8 cellular contexts compared by ENCODE assay signal in the genomic region with DNA sequence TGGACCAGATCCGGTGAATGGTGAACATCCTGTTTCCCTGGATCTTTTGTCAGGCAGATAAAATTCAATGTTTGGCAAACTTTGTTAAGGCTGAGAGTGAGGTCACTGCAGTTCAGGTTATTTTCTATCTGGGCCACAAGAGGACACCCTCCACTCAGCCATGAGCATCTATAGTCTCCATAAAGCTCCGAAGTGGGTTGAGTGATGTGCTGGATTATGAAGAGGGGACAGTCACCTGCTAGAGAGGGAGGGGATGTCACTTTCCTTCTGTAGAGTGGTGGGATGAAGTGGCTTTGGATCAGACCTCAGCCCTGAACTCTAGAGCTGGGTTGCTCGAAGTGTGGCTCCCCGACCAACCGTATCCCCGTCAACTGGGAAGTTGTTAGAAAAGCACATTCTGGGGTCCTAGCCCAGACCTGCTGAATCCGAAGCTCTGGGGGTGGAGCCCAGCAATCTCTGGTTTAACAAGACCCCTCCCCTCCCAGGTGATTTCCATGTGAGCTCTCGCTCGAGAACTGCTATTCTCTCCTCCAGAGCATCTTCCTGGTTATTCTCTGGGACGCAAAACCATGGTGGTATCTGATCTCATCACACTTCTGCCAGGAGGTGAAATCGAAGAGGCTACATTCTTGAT. TPM values are rescaled to one million over a fixed set of nuclear protein-coding genes. Genes with fewer than 3 reads are reported as not detected.
DNase-seq lines count a peak whose midpoint lies in the region; ATAC-seq and TF ChIP-seq lines count a peak whose summit lies in the region.

No MANE protein-coding gene starts in this region.

- no peak overlapping the region for H3K27ac ChIP-seq in IMR-90 (ENCODE audit: insufficient read depth, low read length)

- POLR2A ChIA-PET in IMR-90 (lab: Charles Lee; ENCODE audit: unreplicated experiment), result no interaction called here

- H4K8ac ChIP-seq in IMR-90 (ENCODE audit: low read depth in 2 of 2, low read length in 2 of 2), result no peak overlapping the region

- H2AK9ac ChIP-seq in IMR-90 (replicated peaks; ENCODE audit: low read depth, low read length, poor library complexity), result peak overlapping the region; percentile 51

- peak overlapping the region; percentile 69 for H2AFZ ChIP-seq in IMR-90 (replicated peaks; ENCODE audit: low read length, poor library complexity)

- H3K27me3 ChIP-seq in IMR-90 (ENCODE audit: control insufficient read depth, insufficient read depth, low read length), result no peaks in the 10 kb centered on the region

- H3K4ac ChIP-seq in IMR-90 (ENCODE audit: low read depth, low read length), result peak overlapping the region; percentile 30; the same call in 1 of the 2 replicates

- H3K79me1 ChIP-seq in IMR-90 (ENCODE audit: low read depth in 1 of 2, low read length in 2 of 2), result no peaks in the 10 kb centered on the region

- no peak overlapping the region for H3K18ac ChIP-seq in IMR-90 (ENCODE audit: low read depth, low read length)

- peak overlapping the region; percentile 12; the same call in 1 of the 2 replicates for H2AK5ac ChIP-seq in IMR-90 (ENCODE audit: low read depth, low read length)

- H2BK15ac ChIP-seq in IMR-90 (ENCODE audit: low read depth, low read length), result no peak overlapping the region

- no peak overlapping the region for H2BK120ac ChIP-seq in IMR-90 (ENCODE audit: low read depth, low read length)

- no peak overlapping the region for H3K4me2 ChIP-seq in IMR-90 (ENCODE audit: low read depth, low read length)

- H3K9me1 ChIP-seq in IMR-90 (ENCODE audit: insufficient read depth, low read length), result peaks cover 10% of the 10 kb centered on the region

- 70% methylated on average over 4 of the region's 11 CpGs; no CpG with 5 or more reads in 1 of the 2 experiments for WGBS in IMR-90 (ENCODE audit: extremely low coverage in 2 of 2, insufficient read length in 1 of 2), 2 experiments

- H3K9me3 ChIP-seq in IMR-90 (ENCODE audit: control insufficient read depth, insufficient read depth, low read length), result no peaks in the 10 kb centered on the region

- no peak overlapping the region for H3K4me3 ChIP-seq in IMR-90 (ENCODE audit: insufficient read depth, low read depth, low read length)
- no peak overlapping the region for H3K4me3 ChIP-seq in fibroblast of mammary gland (ENCODE audit: control insufficient read depth, low read depth, low read length)

- peak; percentile 59 for ATAC-seq in IMR-90 (ENCODE audit: low read depth)
- ATAC-seq in HG02642 (IDR thresholded peaks at IDR 0.05; ENCODE audit: poor library complexity, unreplicated experiment), result no peak

- no peak overlapping the region for H3K9ac ChIP-seq in IMR-90 (ENCODE audit: low read depth, low read length)

- H3K14ac ChIP-seq in IMR-90 (replicated peaks; ENCODE audit: low read depth, low read length), result 0 out of 2 replicates have a peak overlapping the region, but pooled peaks have one; percentile 11

- H3K23ac ChIP-seq in IMR-90 (ENCODE audit: low read depth, low read length), result no peak overlapping the region

- dilution Hi-C loops in IMR-90 (cut with HindIII; ENCODE audit: low sequenced_read_pairs, unreplicated experiment), result loop anchor here (25.0 kb wide), 1 partner anchor 170 kb away; no protein-coding TSS in a partner anchor

- intact Hi-C loops in IMR-90 (cut with micrococcal nuclease), result loop anchor here (1.0 to 10.0 kb wide), 3 partner anchors 150 to 1467 kb away; no protein-coding TSS in a partner anchor

- BruUV-seq in IMR-90 (replicated peaks; lab: Mats Ljungman, UMichigan), result no TSS peak

- peak; percentile 99 for TF ChIP-seq RAD21 in IMR-90 (IDR thresholded peaks at IDR 0.05; ENCODE audit: low read length)

- DNase-seq in Daoy (ENCODE audit: low read depth), result peak; percentile 61
- DNase-seq in IMR-90, result peak; percentile 72
- peak; percentile 67 for DNase-seq in SHP77 treated with DMSO at 0.1 percent for 48 hours (lab: John Stamatoyannopoulos, UW)
- peak; percentile 75 for DNase-seq in fibroblast of mammary gland (ENCODE audit: low read depth)
- DNase-seq in pons (ENCODE audit: low spot score), result peak; percentile 78
- DNase-seq in NK-92 (lab: John Stamatoyannopoulos, UW; ENCODE audit: unreplicated experiment), result no peak
- DNase-seq in activated CD4-positive, alpha-beta T cell treated with anti-CD3 and anti-CD28 coated beads for 1 hour, result no peak

- TF ChIP-seq CTCF in IMR-90 (conservative IDR thresholded peaks at IDR 0.05; ENCODE audit: low read depth, low read length), result peak; percentile 93
- peak; percentile 79 for TF ChIP-seq CTCF in fibroblast of mammary gland (conservative IDR thresholded peaks at IDR 0.05; ENCODE audit: control insufficient read depth, insufficient read depth, low read depth, low read length)

- in situ Hi-C loops in IMR-90 (cut with MboI; ENCODE audit: low sequenced_read_pairs), result no loop called here

- no peak overlapping the region for H3K56ac ChIP-seq in IMR-90 (ENCODE audit: extremely low read depth, insufficient read depth, low read length)

- no peak overlapping the region for H2BK5ac ChIP-seq in IMR-90 (ENCODE audit: low read depth, low read length, poor library complexity, severe bottlenecking)

- no peak for TF ChIP-seq POLR2A in IMR-90 (IDR thresholded peaks at IDR 0.05; ENCODE audit: low read depth, low read length)

- H4K91ac ChIP-seq in IMR-90 (ENCODE audit: insufficient read depth, low read depth, low read length), result no peak overlapping the region

- H2BK20ac ChIP-seq in IMR-90 (ENCODE audit: low read depth, low read length), result no peak overlapping the region

- CTCF ChIA-PET in IMR-90 (lab: Yijun Ruan, JAX), result interaction anchor here (0.5 to 4.8 kb wide), 13 partner anchors 15 to 179 kb away, joined by 3 to 38 read pairs (median 4); a partner anchor contains a TSS

- no peaks in the 10 kb centered on the region for H3K36me3 ChIP-seq in IMR-90 (ENCODE audit: control insufficient read depth, insufficient read depth, low read length)

- no peaks in the 10 kb centered on the region for H4K20me1 ChIP-seq in IMR-90 (ENCODE audit: insufficient read depth, low read length)

- peaks cover 5% of the 10 kb centered on the region; the same call in 1 of the 2 replicates for H3K4me1 ChIP-seq in IMR-90 (ENCODE audit: control insufficient read depth, insufficient read depth, low read length)

- no peak overlapping the region for H4K5ac ChIP-seq in IMR-90 (ENCODE audit: low read depth, low read length)

TF ChIP-seq in IMR-90, 13 proteins besides CTCF, POLR2A, EP300 and RAD21:
- peak; percentile 99 for TF ChIP-seq SMC3 (IDR thresholded peaks at IDR 0.05; ENCODE audit: low read depth, low read length)
- TF ChIP-seq, protein P1, sequence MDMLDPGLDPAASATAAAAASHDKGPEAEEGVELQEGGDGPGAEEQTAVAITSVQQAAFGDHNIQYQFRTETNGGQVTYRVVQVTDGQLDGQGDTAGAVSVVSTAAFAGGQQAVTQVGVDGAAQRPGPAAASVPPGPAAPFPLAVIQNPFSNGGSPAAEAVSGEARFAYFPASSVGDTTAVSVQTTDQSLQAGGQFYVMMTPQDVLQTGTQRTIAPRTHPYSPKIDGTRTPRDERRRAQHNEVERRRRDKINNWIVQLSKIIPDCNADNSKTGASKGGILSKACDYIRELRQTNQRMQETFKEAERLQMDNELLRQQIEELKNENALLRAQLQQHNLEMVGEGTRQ (IDR thresholded peaks at IDR 0.05; ENCODE audit: low read depth, low read length), result no peak

RNA-seq across cellular contexts. Expression of a gene that starts 31.8 kb away (rescaled TPM):
- total RNA-seq in Daoy (2014; rRNA removed; shearing (Covaris generic)), result 0.33 and 0.63 TPM in 2 replicates
- total RNA-seq in IMR-90 (2012; rRNA removed), result 7.7 and 8.1 TPM in 2 replicates
- polyA plus RNA-seq in IMR-90 (2012; rRNA removed), result 7.6 and 8.5 TPM in 2 replicates
- 2.3 and 3.6 TPM in 2 replicates for polyA plus RNA-seq in IMR-90 (2012; cell fraction: cytosol; rRNA removed)
- 0.82 and 5.7 TPM in 2 replicates for polyA plus RNA-seq in IMR-90 (2012; cell fraction: nucleus; rRNA removed; ENCODE audit: low replicate concordance)

RNA-seq across cellular contexts. Expression of a gene that starts 52.5 kb away (rescaled TPM):
- total RNA-seq in Daoy (2014; rRNA removed; shearing (Covaris generic)), result 5.8 and 7.7 TPM in 2 replicates
- 0.54 and 0.56 TPM in 2 replicates for total RNA-seq in IMR-90 (2012; rRNA removed)
- 0.27 and 0.56 TPM in 2 replicates for polyA plus RNA-seq in IMR-90 (2012; rRNA removed)
- 0.06 and 0.13 TPM in 2 replicates for polyA plus RNA-seq in IMR-90 (2012; cell fraction: cytosol; rRNA removed)
- 0.40 and 2.1 TPM in 2 replicates for polyA plus RNA-seq in IMR-90 (2012; cell fraction: nucleus; rRNA removed; ENCODE audit: low replicate concordance)

Comparison
In these comparisons a context has a peak if more than half of its experiments do, and no peak if none do; other contexts are left out.
1. DNase-seq: peak in Daoy (single experiment), IMR-90 (single experiment), SHP77 treated with DMSO at 0.1 percent for 48 hours (single experiment), fibroblast of mammary gland (single experiment) and pons (single experiment); none in NK-92 (single experiment) and activated CD4-positive, alpha-beta T cell treated with anti-CD3 and anti-CD28 coated beads for 1 hour (single experiment).